ENCODE assay signal across 8 cellular contexts in genomic region chr7:128209229-128210035, GRCh38. TPM values are rescaled to one million over a fixed set of nuclear protein-coding genes. Genes with fewer than 3 reads are reported as not detected.
DNase-seq lines count a peak whose midpoint lies in the region; ATAC-seq and TF ChIP-seq lines count a peak whose summit lies in the region.

No MANE protein-coding gene starts in this region.

- TF ChIP-seq POLR2A in GM18505 (IDR thresholded peaks at IDR 0.05; ENCODE audit: borderline replicate concordance, extremely low read depth, insufficient read depth, insufficient read length) (no peak), erythroblast (IDR thresholded peaks at IDR 0.05; ENCODE audit: low read length) (no peak)

- H3K4me1 Mint-ChIP-seq in naive B cell: peaks cover 0 to 3% (median 0%) of the 10 kb centered on the region in 3 donors

- peaks cover 18 to 35% (median 33%) of the 10 kb centered on the region in 3 donors for H3K27me3 Mint-ChIP-seq in naive B cell

- H3K9me3 ChIP-seq in OCI-LY7 (ENCODE audit: low read length): no peaks in the 10 kb centered on the region

- H4K20me1 ChIP-seq in OCI-LY7 (ENCODE audit: insufficient read depth, low read length): no peaks in the 10 kb centered on the region; the same call in 1 of the 2 replicates

- BruUV-seq in OCI-LY7 (replicated peaks; lab: Mats Ljungman, UMichigan): no TSS peak

- H3K79me2 ChIP-seq in OCI-LY7 (ENCODE audit: insufficient read depth, low read depth, low read length): no peaks in the 10 kb centered on the region

- no peak overlapping the region for H3K4me3 Mint-ChIP-seq in naive B cell

- no peaks in the 10 kb centered on the region for H3K4me1 ChIP-seq in OCI-LY7 (ENCODE audit: insufficient read depth, low read length, poor library complexity, severe bottlenecking)

- H3K4me2 ChIP-seq in OCI-LY7 (ENCODE audit: low read length): no peak overlapping the region

- H3K36me3 ChIP-seq in OCI-LY7 (ENCODE audit: insufficient read depth, low read length): no peaks in the 10 kb centered on the region

- no peaks in the 10 kb centered on the region for H3K9me3 Mint-ChIP-seq in naive B cell

- peak; percentile 61 for ATAC-seq in GM18505 (IDR thresholded peaks at IDR 0.05; ENCODE audit: unreplicated experiment)
- ATAC-seq in naive B cell (ENCODE audit: low read depth in 2 of 2): peak; percentile 59 to 68

- H3K4me3 ChIP-seq in AG04449 (ENCODE audit: low read depth, low read length) (no peak overlapping the region), OCI-LY7 (ENCODE audit: low read depth, low read length, poor library complexity, severe bottlenecking) (no peak overlapping the region)

- no peaks in the 10 kb centered on the region for H3K9me2 ChIP-seq in OCI-LY7 (ENCODE audit: insufficient read depth, low read length)

- H3K27ac ChIP-seq in OCI-LY7 (ENCODE audit: low read depth, low read length, poor library complexity, severe bottlenecking): no peak overlapping the region

- H2AFZ ChIP-seq in OCI-LY7 (ENCODE audit: low read length): no peak overlapping the region

- intact Hi-C loops in OCI-LY7 (cut with micrococcal nuclease; ENCODE audit: unreplicated experiment): loop anchor here (1.0 to 10.0 kb wide), 5 partner anchors 73 to 765 kb away; no protein-coding TSS in a partner anchor

- peaks cover 0 to 8% of the 10 kb centered on the region in 2 donors for H3K36me3 Mint-ChIP-seq in naive B cell

- DNase-seq in AG04449 (ENCODE audit: low read depth, low spot score): no peak
- DNase-seq in HK-2 (ENCODE audit: unreplicated experiment): peak; percentile 69
- peak; percentile 80 for DNase-seq in OCI-LY7 (ENCODE audit: low spot score)
- peak; percentile 81 for DNase-seq in activated CD8-positive, alpha-beta memory T cell treated with anti-CD3 and anti-CD28 coated beads, Interleukin-2, amount 50 U/mL, for 48 hours
- peak; percentile 73 to 88 for DNase-seq in erythroblast (lab: John Stamatoyannopoulos, UW)
- DNase-seq in naive B cell: peak; percentile 61
- DNase-seq in stimulated activated CD8-positive, alpha-beta memory T cell treated with anti-CD3 and anti-CD28 coated beads, Interleukin-7, amount 100 ng/mL, for 4 hours (ENCODE audit: low read depth in 2 of 2): peak; percentile 40 to 43

- CTCF ChIA-PET in AG04449 (lab: Yijun Ruan, JAX) (interaction anchor here (0.7 to 7.8 kb wide), 109 partner anchors 9 to 1406 kb away, joined by 3 to 223 read pairs (median 4); partner anchors contain the start of genes ARF5 and GCC1), OCI-LY7 (lab: Charles Lee; ENCODE audit: unreplicated experiment) (interaction anchor here (0.6 to 2.1 kb wide), 12 partner anchors 18 to 525 kb away, joined by 3 to 11 read pairs (median 3); no protein-coding TSS in a partner anchor)

- peak; percentile 97 for TF ChIP-seq CTCF in AG04449 (IDR thresholded peaks at IDR 0.05; ENCODE audit: insufficient read depth, low read length, missing control alignments)
- peak; percentile 98 for TF ChIP-seq CTCF in OCI-LY7 (conservative IDR thresholded peaks at IDR 0.05; ENCODE audit: low read length)

- POLR2A ChIA-PET in AG04449 (lab: Yijun Ruan, JAX): interaction anchor here (0.7 to 0.8 kb wide), 3 partner anchors 179 to 493 kb away, joined by 3 read pairs; no protein-coding TSS in a partner anchor
- POLR2A ChIA-PET in OCI-LY7 (lab: Charles Lee): interaction anchor here (0.6 to 1.5 kb wide), 8 partner anchors 11 to 582 kb away, joined by 3 to 5 read pairs (median 3); no protein-coding TSS in a partner anchor

- H3K27ac Mint-ChIP-seq in naive B cell: no peak overlapping the region

RNA-seq across cellular contexts. Expression of gene LEP, which starts 31.6 kb away (rescaled TPM):
- total RNA-seq in OCI-LY7 (2014; rRNA removed; shearing (Covaris generic)): not detected in 2 replicates
- total RNA-seq in OCI-LY7 (2022): not detected in 2 replicates
- polyA plus RNA-seq in naive B cell (ENCODE audit: low read depth in 6 of 6): not detected
